Comparison of ENCODE assay signal across 8 cellular contexts in the genomic region with DNA sequence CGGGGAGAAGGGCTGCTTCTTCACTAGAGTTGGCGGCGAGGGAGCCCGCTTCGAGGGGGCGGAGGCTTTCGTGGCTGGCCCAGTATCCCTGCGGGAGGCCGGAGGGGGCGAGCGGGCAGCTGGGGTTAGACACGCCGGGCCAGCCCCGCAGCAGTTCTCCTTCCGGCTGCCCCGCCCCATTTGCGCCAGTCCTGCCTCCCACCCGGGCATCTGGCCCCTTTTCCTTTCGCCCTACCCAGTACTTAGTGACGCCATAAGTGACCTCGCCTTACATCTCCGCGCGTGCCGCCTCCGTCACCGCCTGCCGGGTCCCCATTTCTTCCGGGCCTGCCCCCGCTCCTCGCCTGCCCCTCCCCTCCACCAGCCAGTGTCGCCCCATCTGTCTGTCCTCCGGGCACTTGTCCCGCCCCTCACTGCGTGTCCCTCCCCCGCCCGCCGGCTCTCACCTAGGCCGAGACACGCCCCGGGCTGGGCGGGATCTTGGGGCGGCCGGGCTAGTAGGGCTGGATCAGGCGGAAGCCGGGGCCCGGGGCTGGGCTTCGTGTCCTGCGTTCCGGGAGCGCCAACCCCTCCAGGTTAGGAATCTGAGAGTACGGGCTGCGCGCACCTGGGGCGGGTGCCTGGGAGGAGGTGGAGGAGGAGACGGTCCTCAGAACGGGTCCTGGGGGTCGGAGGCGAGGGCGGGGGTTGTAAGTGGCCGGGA. TPM values are rescaled to one million over a fixed set of nuclear protein-coding genes. Genes with fewer than 3 reads are reported as not detected.
DNase-seq lines count a peak whose midpoint lies in the region; ATAC-seq and TF ChIP-seq lines count a peak whose summit lies in the region.

No MANE protein-coding gene starts in this region.

- no peaks in the 10 kb centered on the region for H3K27me3 Mint-ChIP-seq in T-cell

- H3K4me1 Mint-ChIP-seq in T-cell = peaks cover 56 to 72% (median 68%) of the 10 kb centered on the region in 3 donors

- H3K4me3 Mint-ChIP-seq in T-cell = peak overlapping the region; percentile 87 to 90 (median 89)

- H3K9me3 Mint-ChIP-seq in T-cell = no peaks in the 10 kb centered on the region

- H3K36me3 Mint-ChIP-seq in T-cell = peaks cover 16% of the 10 kb centered on the region

- ATAC-seq in HG02642 (IDR thresholded peaks at IDR 0.05; ENCODE audit: poor library complexity, unreplicated experiment) (peak; percentile 82), T-cell (replicated peaks in 1 of 4) (peak; percentile 80 to 86 (median 82))

- H3K4me3 ChIP-seq in GM12864 (ENCODE audit: low read depth, low read length) (peak overlapping the region; percentile 76), skeletal muscle cell (ENCODE audit: low read depth, low read length) (peak overlapping the region; percentile 53)

- POLR2A ChIA-PET in T-cell (lab: Charles Lee) = interaction anchor here in 1 of 2 donors (0.6 to 1.5 kb wide), 4 partner anchors 22 to 99 kb away, joined by 4 to 6 read pairs (median 6); a partner anchor contains a TSS

- peak; percentile 82 for DNase-seq in GM12864 (ENCODE audit: low read depth)
- peak; percentile 99 for DNase-seq in NCI-H146 (lab: John Stamatoyannopoulos, UW)
- DNase-seq in T-cell = peak; percentile 88 to 98 (median 94)
- peak in 30 of 56 donors; percentile 17 to 74 (median 48) for DNase-seq in amygdala (lab: John Stamatoyannopoulos, UW)
- peak; percentile 87 for DNase-seq in hepatic stellate cell (ENCODE audit: low spot score)
- peak; percentile 38 for DNase-seq in skeletal muscle cell (ENCODE audit: low read depth)
- no peak for DNase-seq in UCSD-AML1 (lab: John Stamatoyannopoulos, UW; ENCODE audit: unreplicated experiment)

- peak overlapping the region; percentile 92 for H3K27ac Mint-ChIP-seq in T-cell

- TF ChIP-seq CTCF in GM12864 (IDR thresholded peaks at IDR 0.05; ENCODE audit: low read depth, low read length, missing control alignments) = no peak

- CTCF ChIA-PET in T-cell (lab: Charles Lee) = interaction anchor here in 1 of 2 donors (0.6 to 1.9 kb wide), 8 partner anchors 9 to 112 kb away, joined by 3 to 14 read pairs (median 5); a partner anchor contains a TSS

RNA-seq across cellular contexts. Expression of a gene that starts 14.3 kb away (rescaled TPM):
- under 1 TPM in 4 of 5 donors, not detected in 1; 0.37 to 0.55 (median 0.42) TPM for total RNA-seq in T-cell

RNA-seq across cellular contexts. Expression of a gene that starts 25.9 kb away (rescaled TPM):
- 100 to 1,000 TPM; 362 to 473 (median 457) TPM for total RNA-seq in T-cell
